Comparison of ENCODE assay signal across 4 cellular contexts in genomic region chr1:49320493-49320892, GRCh38.
DNase-seq lines count a peak whose midpoint lies in the region; FAIRE-seq and TF ChIP-seq lines count a peak whose summit lies in the region.
"Not testable (repeated sequence)": the region's sequence is repeated elsewhere in the genome, so short reads cannot be mapped to it uniquely, and the experiment has no call there.

No MANE protein-coding gene starts in this region.

- H2AFZ ChIP-seq in PC-9 = peak overlapping the region; percentile 46; the same call in 1 of the 2 replicates

- H3F3A ChIP-seq in PC-9 (ENCODE audit: insufficient read depth, low read depth) = not testable (repeated sequence)

- not testable (repeated sequence) for H3K79me2 ChIP-seq in PC-9 (ENCODE audit: low read depth)

- not testable (repeated sequence) for TF ChIP-seq CTCF in PC-9 (conservative IDR thresholded peaks at IDR 0.05); bronchial epithelial cell (IDR thresholded peaks at IDR 0.05; ENCODE audit: insufficient read depth, low read length, severe bottlenecking)

- H3K27me3 ChIP-seq in PC-9 (ENCODE audit: insufficient read depth, low read depth); bronchial epithelial cell (ENCODE audit: control insufficient read depth, insufficient read depth, low read length): not testable (repeated sequence)

- not testable (repeated sequence) for H3K4me2 ChIP-seq in PC-9

- not testable (repeated sequence) for H3K36me3 ChIP-seq in PC-9 (ENCODE audit: low read depth); bronchial epithelial cell (ENCODE audit: control insufficient read depth, insufficient read depth, low read length)

- not testable (repeated sequence) for H3K27ac ChIP-seq in PC-9

- CTCF ChIA-PET in PC-9 (lab: Charles Lee) = not testable (repeated sequence)

- BruUV-seq in PC-9 (replicated peaks; lab: Mats Ljungman, UMichigan) = not testable (repeated sequence)

- H3K9me2 ChIP-seq in PC-9 (ENCODE audit: insufficient read depth) = not testable (repeated sequence)

- H3K9me3 ChIP-seq in PC-9 (ENCODE audit: insufficient read depth, low read depth) = not testable (repeated sequence)

- not testable (repeated sequence) for H4K20me1 ChIP-seq in PC-9 (ENCODE audit: insufficient read depth)

- not testable (repeated sequence) for H3K4me3 ChIP-seq in PC-9; bronchial epithelial cell (ENCODE audit: low read depth, low read length)

- not testable (repeated sequence) for H3K4me1 ChIP-seq in PC-9 (replicated peaks; ENCODE audit: insufficient read depth)

- peak; percentile 34 for DNase-seq in DMS53 (lab: John Stamatoyannopoulos, UW)
- peak; percentile 9 for DNase-seq in HT1080 (ENCODE audit: low read depth)
- DNase-seq in PC-9 = not testable (repeated sequence)
- DNase-seq in bronchial epithelial cell (ENCODE audit: low read depth) = peak; percentile 8

- FAIRE-seq in bronchial epithelial cell (lab: Jason Lieb, UNC) = not testable (repeated sequence)

- intact Hi-C loops in PC-9 (cut with micrococcal nuclease; ENCODE audit: unreplicated experiment) = not testable (repeated sequence)

- POLR2A ChIA-PET in PC-9 (lab: Charles Lee; ENCODE audit: unreplicated experiment) = not testable (repeated sequence)
